Comparison of ENCODE assay signal across 8 cellular contexts in genomic region chr3:136250226-136250861, GRCh38. TPM values are rescaled to one million over a fixed set of nuclear protein-coding genes. Genes with fewer than 3 reads are reported as not detected.
DNase-seq lines count a peak whose midpoint lies in the region; ATAC-seq and TF ChIP-seq lines count a peak whose summit lies in the region.

Gene PCCB (plus strand): TSS chr3:136250340. CDS start chr3:136250376, 36 bp downstream.

- TF ChIP-seq POLR2A in Raji (IDR thresholded peaks at IDR 0.05; ENCODE audit: insufficient read depth, low read depth, low read length) = peak; percentile 90

- H4K20me1 ChIP-seq in Loucy (ENCODE audit: insufficient read depth, low read length, poor library complexity, severe bottlenecking) = no peaks in the 10 kb centered on the region

- no peaks in the 10 kb centered on the region for H3K9me3 Mint-ChIP-seq in nephron progenitor cell
- H3K9me3 Mint-ChIP-seq in stimulated activated naive CD8-positive, alpha-beta T cell treated with anti-CD3 and anti-CD28 coated beads, Interleukin-15, amount 100 ng/mL, for 72 hours = no peaks in the 10 kb centered on the region

- no peaks in the 10 kb centered on the region for H3K27me3 ChIP-seq in H7 (ENCODE audit: control insufficient read depth, insufficient read depth, low read length)
- H3K27me3 ChIP-seq in Loucy (ENCODE audit: insufficient read depth, low read length, poor library complexity, severe bottlenecking) = no peaks in the 10 kb centered on the region

- peaks cover 23% of the 10 kb centered on the region for H3K4me1 ChIP-seq in Loucy (ENCODE audit: insufficient read depth, low read length, poor library complexity, severe bottlenecking)

- peaks cover 35% of the 10 kb centered on the region for H3K4me1 Mint-ChIP-seq in nephron progenitor cell
- peaks cover 24% of the 10 kb centered on the region for H3K4me1 Mint-ChIP-seq in stimulated activated naive CD8-positive, alpha-beta T cell treated with anti-CD3 and anti-CD28 coated beads, Interleukin-15, amount 100 ng/mL, for 72 hours

- ATAC-seq in stimulated activated naive CD8-positive, alpha-beta T cell treated with anti-CD3 and anti-CD28 coated beads, Interleukin-15, amount 100 ng/mL, for 72 hours = peak; percentile 99

- TF ChIP-seq CTCF in Loucy (conservative IDR thresholded peaks at IDR 0.05; ENCODE audit: low read length) (peak; percentile 60), fibroblast of the aortic adventitia (IDR thresholded peaks at IDR 0.05; ENCODE audit: insufficient read depth, low read length) (peak; percentile 71), nephron progenitor cell (IDR thresholded peaks at IDR 0.05) (peak; percentile 61)

- peak within 1 kb of the TSS; percentile 94 for H2AFZ ChIP-seq in Loucy (ENCODE audit: low read length)

- H3K4me3 ChIP-seq in H7 (ENCODE audit: insufficient read depth, low read depth, low read length) = peak within 1 kb of the TSS; percentile 69
- peak within 1 kb of the TSS; percentile 81 for H3K4me3 ChIP-seq in Loucy (ENCODE audit: low read length, poor library complexity, severe bottlenecking)
- peak within 1 kb of the TSS; percentile 82 for H3K4me3 ChIP-seq in fibroblast of the aortic adventitia (ENCODE audit: low read depth, low read length)

- DNase-seq in G401 (ENCODE audit: low spot score) (peak; percentile 95), H7 (peak; percentile 96), fibroblast of the aortic adventitia (ENCODE audit: low read depth) (peak; percentile 93), nephron progenitor cell (peak; percentile 90)
- DNase-seq in activated effector memory CD4-positive, alpha-beta T cell treated with Interleukin-2 at 50 U/mL for 16 hours = peak; percentile 90
- peak; percentile 93 to 95 for DNase-seq in stimulated activated naive CD8-positive, alpha-beta T cell treated with anti-CD3 and anti-CD28 coated beads, Interleukin-15, amount 100 ng/mL, for 72 hours

- H3K4me3 Mint-ChIP-seq in nephron progenitor cell = peak within 1 kb of the TSS; percentile 88
- peak within 1 kb of the TSS; percentile 90 for H3K4me3 Mint-ChIP-seq in stimulated activated naive CD8-positive, alpha-beta T cell treated with anti-CD3 and anti-CD28 coated beads, Interleukin-15, amount 100 ng/mL, for 72 hours

- H3K27ac Mint-ChIP-seq in nephron progenitor cell = peak within 1 kb of the TSS; percentile 98
- H3K27ac Mint-ChIP-seq in stimulated activated naive CD8-positive, alpha-beta T cell treated with anti-CD3 and anti-CD28 coated beads, Interleukin-15, amount 100 ng/mL, for 72 hours = peak within 1 kb of the TSS; percentile 98 to 99

- H3K9me3 ChIP-seq in Loucy (ENCODE audit: insufficient read depth, low read depth, low read length) = no peaks in the 10 kb centered on the region

- H3F3A ChIP-seq in Loucy (ENCODE audit: low read depth) = no peaks in the 10 kb centered on the region

- peaks cover 38% of the 10 kb centered on the region for H3K79me2 ChIP-seq in Loucy (ENCODE audit: insufficient read depth, low read length)

- no peaks in the 10 kb centered on the region for H3K9me2 ChIP-seq in Loucy (replicated peaks; ENCODE audit: low read depth, low read length)

- H3K4me2 ChIP-seq in Loucy (ENCODE audit: low read depth, low read length, poor library complexity, severe bottlenecking) = peak within 1 kb of the TSS; percentile 88

- no peaks in the 10 kb centered on the region for H3K36me3 Mint-ChIP-seq in nephron progenitor cell (ENCODE audit: low read depth)

- in situ Hi-C loops in G401 (cut with HindIII; ENCODE audit: low sequenced_read_pairs) = no loop called here

- peaks cover 3% of the 10 kb centered on the region for H3K27me3 Mint-ChIP-seq in nephron progenitor cell (ENCODE audit: low read depth, poor library complexity)
- H3K27me3 Mint-ChIP-seq in stimulated activated naive CD8-positive, alpha-beta T cell treated with anti-CD3 and anti-CD28 coated beads, Interleukin-15, amount 100 ng/mL, for 72 hours = no peaks in the 10 kb centered on the region

- no peaks in the 10 kb centered on the region for H3K36me3 ChIP-seq in H7 (replicated peaks; ENCODE audit: control insufficient read depth, insufficient read depth, low read length)
- H3K36me3 ChIP-seq in Loucy (ENCODE audit: insufficient read depth, low read length) = no peaks in the 10 kb centered on the region

- peak within 1 kb of the TSS; percentile 73 for H3K9ac ChIP-seq in Loucy (ENCODE audit: low read depth, low read length, poor library complexity, severe bottlenecking)

RNA-seq across cellular contexts. Expression of gene PCCB, which starts in this region (rescaled TPM):
- 114 and 131 TPM in 2 replicates for total RNA-seq in G401 (2014; rRNA removed; shearing (Covaris generic))
- total RNA-seq in H7 (2014; rRNA removed; shearing (Covaris generic)) = 98.0 and 117 TPM in 2 replicates
- total RNA-seq in fibroblast of the aortic adventitia (ENCODE audit: low replicate concordance) = 37.2 and 131 TPM in 2 replicates

Comparison
In these comparisons a context has a peak if more than half of its experiments do, and no peak if none do; other contexts are left out.
1. Peak in every context shown above with its lines: DNase-seq, ATAC-seq and H3K4me3 ChIP-seq.